36 cellular contexts compared by ENCODE assay signal in genomic region chr5:84597904-84598303, GRCh38.
"Had no signal": no experiment of that assay in that cellular context is flagged by ENCODE, and none has a peak within 500 bp of the region (broad histone marks: within the 10 kb centered on the region; RNA-seq: fewer than 3 reads in every experiment).

No MANE protein-coding gene starts in this region.

- H3K4me3 Mint-ChIP-seq: activated CD4-positive, alpha-beta memory T cell treated with anti-CD3 and anti-CD28 coated beads for 36 hours; activated CD4-positive, alpha-beta T cell treated with anti-CD3 and anti-CD28 coated beads, Interleukin-2, amount 10 ng/mL, durations not matched to agents 24 days and 14 days; activated naive CD4-positive, alpha-beta T cell treated with anti-CD3 and anti-CD28 coated beads, Interleukin-2, amount 10 ng/mL, durations not matched to agents 7 days and 5 days; activated naive CD8-positive, alpha-beta T cell treated with anti-CD3 and anti-CD28 coated beads, Interleukin-2, amount 10 ng/mL, durations not matched to agents 7 days and 5 days; brain; immature natural killer cell; mesothelial cell of epicardium; naive B cell; nephron progenitor cell; stimulated activated memory B cell treated with anti-CD40 and anti-IgM and Interleukin-4, amounts not matched to agents 10 μg/mL and 1 μg/mL and 100 μg/mL, for 72 hours had no signal

- H3K27ac ChIP-seq: ascending aorta, cardiac muscle cell, colonic mucosa, gastroesophageal sphincter, hepatocyte, parathyroid adenoma, psoas muscle, sigmoid colon, stomach, thyroid gland, upper lobe of left lung, WERI-Rb-1 had no signal

- H3K9me3 ChIP-seq: ascending aorta, colonic mucosa, gastroesophageal sphincter, psoas muscle, sigmoid colon, thyroid gland, upper lobe of left lung had no signal

- H3K79me2 ChIP-seq: hepatocyte, parathyroid adenoma had no signal

- H3K9me3 Mint-ChIP-seq: activated CD4-positive, alpha-beta T cell treated with anti-CD3 and anti-CD28 coated beads, Interleukin-2, amount 10 ng/mL, durations not matched to agents 24 days and 14 days; activated naive CD4-positive, alpha-beta T cell treated with anti-CD3 and anti-CD28 coated beads, Interleukin-2, amount 10 ng/mL, durations not matched to agents 7 days and 5 days; activated naive CD8-positive, alpha-beta T cell treated with anti-CD3 and anti-CD28 coated beads, Interleukin-2, amount 10 ng/mL, durations not matched to agents 7 days and 5 days; nephron progenitor cell; stimulated activated memory B cell treated with anti-CD40 and anti-IgM and Interleukin-4, amounts not matched to agents 10 μg/mL and 1 μg/mL and 100 μg/mL, for 72 hours had no signal

- DNase-seq: activated CD4-positive, alpha-beta memory T cell treated with anti-CD3 and anti-CD28 coated beads for 36 hours; activated CD4-positive, alpha-beta T cell treated with anti-CD3 and anti-CD28 coated beads, Interleukin-2, amount 10 ng/mL, durations not matched to agents 24 days and 14 days; activated CD4-positive, CD25-positive, alpha-beta regulatory T cell treated with anti-CD3 and anti-CD28 coated beads, Interleukin-2, amount 50 U/mL, for 72 hours; activated CD8-positive, alpha-beta memory T cell treated with anti-CD3 and anti-CD28 coated beads, Interleukin-2, amount 50 U/mL, for 4 hours; activated gamma-delta T cell; activated naive CD4-positive, alpha-beta T cell treated with anti-CD3 and anti-CD28 coated beads, Interleukin-2, amount 10 ng/mL, durations not matched to agents 7 days and 5 days; activated naive CD8-positive, alpha-beta T cell treated with anti-CD3 and anti-CD28 coated beads, Interleukin-2, amount 10 ng/mL, durations not matched to agents 7 days and 5 days; activated T-cell treated with anti-CD3 and anti-CD28 coated beads, Interleukin-2, amount 50 U/mL, for 1 hour; cerebellar nuclear complex; colonic mucosa; effector CD8-positive, alpha-beta T cell; erythroblast; immature natural killer cell; kidney; left colon; mammary epithelial cell; naive B cell; nephron progenitor cell; nucleus accumbens; psoas muscle; sigmoid colon; small intestine; stimulated activated CD4-positive, alpha-beta T cell treated with anti-CD3 and anti-CD28 coated beads, Interleukin-4, amount 100 ng/mL, for 24 hours; stomach; T-helper 1 cell; thyroid gland; upper lobe of left lung; WERI-Rb-1 had no signal

- H3K4me1 ChIP-seq: ascending aorta, colonic mucosa, gastroesophageal sphincter, parathyroid adenoma, psoas muscle, stomach, thyroid gland, upper lobe of left lung had no signal

- H3K27me3 ChIP-seq: ascending aorta, cardiac muscle cell, colonic mucosa, gastroesophageal sphincter, hepatocyte, sigmoid colon, stomach, thyroid gland, upper lobe of left lung had no signal

- H3K4me3 ChIP-seq: ascending aorta, cardiac muscle cell, colonic mucosa, gastroesophageal sphincter, hepatocyte, psoas muscle, sigmoid colon, stomach, thyroid gland, upper lobe of left lung had no signal

- ATAC-seq: gastroesophageal sphincter; left colon; psoas muscle; stimulated activated memory B cell treated with anti-CD40 and anti-IgM and Interleukin-4, amounts not matched to agents 10 μg/mL and 1 μg/mL and 100 μg/mL, for 72 hours had no signal

- H3K36me3 Mint-ChIP-seq: activated CD4-positive, alpha-beta memory T cell treated with anti-CD3 and anti-CD28 coated beads for 36 hours; activated naive CD4-positive, alpha-beta T cell treated with anti-CD3 and anti-CD28 coated beads, Interleukin-2, amount 10 ng/mL, durations not matched to agents 7 days and 5 days; activated naive CD8-positive, alpha-beta T cell treated with anti-CD3 and anti-CD28 coated beads, Interleukin-2, amount 10 ng/mL, durations not matched to agents 7 days and 5 days; brain; immature natural killer cell; mesothelial cell of epicardium; naive B cell; stimulated activated memory B cell treated with anti-CD40 and anti-IgM and Interleukin-4, amounts not matched to agents 10 μg/mL and 1 μg/mL and 100 μg/mL, for 72 hours had no signal

- H3K36me3 ChIP-seq: ascending aorta, cardiac muscle cell, colonic mucosa, gastroesophageal sphincter, sigmoid colon, stomach, thyroid gland, upper lobe of left lung, WERI-Rb-1 had no signal

- H3K4me2 ChIP-seq: hepatocyte had no signal

- H2AFZ ChIP-seq: hepatocyte, parathyroid adenoma had no signal

- H3K9ac ChIP-seq: parathyroid adenoma had no signal

- H3K4me1 Mint-ChIP-seq: activated CD4-positive, alpha-beta T cell treated with anti-CD3 and anti-CD28 coated beads, Interleukin-2, amount 10 ng/mL, durations not matched to agents 24 days and 14 days; activated naive CD4-positive, alpha-beta T cell treated with anti-CD3 and anti-CD28 coated beads, Interleukin-2, amount 10 ng/mL, durations not matched to agents 7 days and 5 days; activated naive CD8-positive, alpha-beta T cell treated with anti-CD3 and anti-CD28 coated beads, Interleukin-2, amount 10 ng/mL, durations not matched to agents 7 days and 5 days; brain; immature natural killer cell; mesothelial cell of epicardium; naive B cell; nephron progenitor cell; stimulated activated memory B cell treated with anti-CD40 and anti-IgM and Interleukin-4, amounts not matched to agents 10 μg/mL and 1 μg/mL and 100 μg/mL, for 72 hours had no signal

- H3K27me3 Mint-ChIP-seq: activated CD4-positive, alpha-beta memory T cell treated with anti-CD3 and anti-CD28 coated beads for 36 hours; activated CD4-positive, alpha-beta T cell treated with anti-CD3 and anti-CD28 coated beads, Interleukin-2, amount 10 ng/mL, durations not matched to agents 24 days and 14 days; activated naive CD4-positive, alpha-beta T cell treated with anti-CD3 and anti-CD28 coated beads, Interleukin-2, amount 10 ng/mL, durations not matched to agents 7 days and 5 days; activated naive CD8-positive, alpha-beta T cell treated with anti-CD3 and anti-CD28 coated beads, Interleukin-2, amount 10 ng/mL, durations not matched to agents 7 days and 5 days; naive B cell; stimulated activated memory B cell treated with anti-CD40 and anti-IgM and Interleukin-4, amounts not matched to agents 10 μg/mL and 1 μg/mL and 100 μg/mL, for 72 hours had no signal

- H3K27ac Mint-ChIP-seq: activated CD4-positive, alpha-beta memory T cell treated with anti-CD3 and anti-CD28 coated beads for 36 hours; activated CD4-positive, alpha-beta T cell treated with anti-CD3 and anti-CD28 coated beads, Interleukin-2, amount 10 ng/mL, durations not matched to agents 24 days and 14 days; activated naive CD4-positive, alpha-beta T cell treated with anti-CD3 and anti-CD28 coated beads, Interleukin-2, amount 10 ng/mL, durations not matched to agents 7 days and 5 days; activated naive CD8-positive, alpha-beta T cell treated with anti-CD3 and anti-CD28 coated beads, Interleukin-2, amount 10 ng/mL, durations not matched to agents 7 days and 5 days; brain; immature natural killer cell; mesothelial cell of epicardium; naive B cell; nephron progenitor cell; stimulated activated memory B cell treated with anti-CD40 and anti-IgM and Interleukin-4, amounts not matched to agents 10 μg/mL and 1 μg/mL and 100 μg/mL, for 72 hours had no signal
